ENCODE assay signal across 24 cellular contexts in genomic region chr3:150249776-150250175, GRCh38.
DNase-seq lines count a peak whose midpoint lies in the region; ATAC-seq and TF ChIP-seq lines count a peak whose summit lies in the region.
"Had no signal": no experiment of that assay in that cellular context is flagged by ENCODE, and none has a peak within 500 bp of the region (broad histone marks: within the 10 kb centered on the region; RNA-seq: fewer than 3 reads in every experiment).

No MANE protein-coding gene starts in this region.

- H3K9ac ChIP-seq in fibroblast of lung (ENCODE audit: insufficient read depth, low read length) = no peak overlapping the region

- no peak for ATAC-seq in HG02798 (IDR thresholded peaks at IDR 0.05; ENCODE audit: poor library complexity, unreplicated experiment)
- ATAC-seq: activated naive CD8-positive, alpha-beta T cell treated with anti-CD3 and anti-CD28 coated beads, Interleukin-2, amount 50 U/mL, for 24 hours; effector memory CD8-positive, alpha-beta T cell; left cardiac atrium had no signal

- peak overlapping the region; percentile 39 for H3K27ac ChIP-seq in fibroblast of lung (ENCODE audit: insufficient read depth, low read length)
- no peak overlapping the region for H3K27ac ChIP-seq in osteoblast (ENCODE audit: low read depth, low read length)
- H3K27ac ChIP-seq: brain microvascular endothelial cell, esophagus squamous epithelium, RWPE1, spleen, upper lobe of left lung had no signal

- H3K9me3 ChIP-seq in fibroblast of lung (ENCODE audit: control insufficient read depth, insufficient read depth, low read depth, low read length) (no peaks in the 10 kb centered on the region), osteoblast (ENCODE audit: low read depth, low read length) (no peaks in the 10 kb centered on the region)
- H3K9me3 ChIP-seq: esophagus squamous epithelium, spleen, upper lobe of left lung had no signal

- H3K4me1 ChIP-seq in fibroblast of lung (ENCODE audit: control insufficient read depth, extremely low read depth, insufficient read depth, low read length) = peaks cover 26% of the 10 kb centered on the region
- peaks cover 51% of the 10 kb centered on the region for H3K4me1 ChIP-seq in osteoblast (ENCODE audit: insufficient read depth, low read length)

- H3K4me2 ChIP-seq in fibroblast of lung (ENCODE audit: extremely low read depth, insufficient read depth, low read length) (peak overlapping the region; percentile 61), osteoblast (ENCODE audit: insufficient read depth, low read length) (no peak overlapping the region)

- no peaks in the 10 kb centered on the region for H3K27me3 ChIP-seq in fibroblast of lung (ENCODE audit: control insufficient read depth, insufficient read depth, low read length)
- no peaks in the 10 kb centered on the region for H3K27me3 ChIP-seq in osteoblast (ENCODE audit: insufficient read depth, low read length)
- H3K27me3 ChIP-seq: brain microvascular endothelial cell, esophagus squamous epithelium, spleen, upper lobe of left lung had no signal

- H4K20me1 ChIP-seq in fibroblast of lung (ENCODE audit: control insufficient read depth, extremely low read depth, insufficient read depth, low read length) = no peaks in the 10 kb centered on the region
- no peaks in the 10 kb centered on the region for H4K20me1 ChIP-seq in osteoblast (ENCODE audit: insufficient read depth, low read length)

- no peak for DNase-seq in HEK293T (ENCODE audit: extremely low spot score)
- peak; percentile 94 for DNase-seq in NCI-H524 treated with DMSO at 0.1 percent for 48 hours (lab: John Stamatoyannopoulos, UW)
- DNase-seq in fibroblast of lung (ENCODE audit: low read depth in 2 of 2) = peak in 1 of 2 donors; percentile 57
- DNase-seq in osteoblast (ENCODE audit: insufficient read length, low spot score, missing footprints) = no peak
- no peak for DNase-seq in activated T-cell treated with anti-CD3 and anti-CD28 coated beads, Interleukin-2, amount 50 U/mL, for 1 hour
- DNase-seq in NCI-H526 (lab: John Stamatoyannopoulos, UW) = no peak
- no peak for DNase-seq in NK-92 (lab: John Stamatoyannopoulos, UW; ENCODE audit: unreplicated experiment)
- DNase-seq: activated CD4-positive, alpha-beta T cell treated with anti-CD3 and anti-CD28 coated beads for 48 hours; activated effector memory CD4-positive, alpha-beta T cell treated with Interleukin-2 at 50 U/mL for 16 hours; activated naive CD8-positive, alpha-beta T cell treated with anti-CD3 and anti-CD28 coated beads, Interleukin-2, amount 50 U/mL, for 24 hours; brain microvascular endothelial cell; CD8-positive, alpha-beta memory T cell; DMS79 treated with DMSO at 0.1 percent for 48 hours; effector memory CD8-positive, alpha-beta T cell; esophagus squamous epithelium; Kasumi-1; left cardiac atrium; NCI-H1092 treated with DMSO at 0.1 percent for 48 hours; NCI-H2107; spleen; stimulated activated CD4-positive, alpha-beta T cell treated with anti-CD3 and anti-CD28 coated beads, Interleukin-4, amount 100 ng/mL, for 4 hours; upper lobe of left lung had no signal

- no peak overlapping the region for H3K4me3 ChIP-seq in fibroblast of lung (replicated peaks in 1 of 4; ENCODE audit: control extremely low read depth in 1 of 4, insufficient read depth in 1 of 4, low read depth in 3 of 4, low read length in 4 of 4)
- H3K4me3 ChIP-seq in osteoblast (ENCODE audit: insufficient read depth, low read length) = no peak overlapping the region
- H3K4me3 ChIP-seq: esophagus squamous epithelium, spleen, upper lobe of left lung had no signal

- CTCF ChIA-PET in HEK293T (lab: Yijun Ruan, JAX) = no interaction called here

- H3K36me3 ChIP-seq in fibroblast of lung (ENCODE audit: control insufficient read depth, insufficient read depth, low read length) (no peaks in the 10 kb centered on the region), osteoblast (ENCODE audit: insufficient read depth, low read length) (no peaks in the 10 kb centered on the region)
- H3K36me3 ChIP-seq: brain microvascular endothelial cell, esophagus squamous epithelium, spleen, upper lobe of left lung had no signal

- POLR2A ChIA-PET in HEK293T (lab: Yijun Ruan, JAX) = no interaction called here

- no peaks in the 10 kb centered on the region for H3K79me2 ChIP-seq in fibroblast of lung (ENCODE audit: control insufficient read depth, insufficient read depth, low read length)
- no peaks in the 10 kb centered on the region for H3K79me2 ChIP-seq in osteoblast (ENCODE audit: insufficient read depth, low read length)

- no peak for TF ChIP-seq CTCF in fibroblast of lung (conservative IDR thresholded peaks at IDR 0.05 in 1 of 2, IDR thresholded peaks at IDR 0.05 in 1 of 2; ENCODE audit: low read depth in 1 of 2, low read length in 2 of 2)
- no peak for TF ChIP-seq CTCF in osteoblast (IDR thresholded peaks at IDR 0.05; ENCODE audit: extremely low read depth, low read depth, low read length)

- H2AFZ ChIP-seq in fibroblast of lung (ENCODE audit: low read length) (peak overlapping the region; percentile 47), osteoblast (ENCODE audit: low read length) (peak overlapping the region; percentile 6)

TF ChIP-seq in HEK293T, 16 proteins besides CTCF, POLR2A, EP300 and RAD21:
- TF ChIP-seq PKNOX1 (IDR thresholded peaks at IDR 0.05) = peak; percentile 75
- TF ChIP-seq LEF1 (IDR thresholded peaks at IDR 0.05; ENCODE audit: borderline replicate concordance) = no peak
